In genomic region chr7:114818501-114818900, GRCh38 we compare ENCODE assay signal across 13 cellular contexts.
A peak's percentile ranks its signal among the peaks of the same experiment; 100 is the strongest.
DNase-seq lines count a peak whose midpoint lies in the region; ATAC-seq, FAIRE-seq and TF ChIP-seq lines count a peak whose summit lies in the region.
"Had no signal": no experiment of that assay in that cellular context is flagged by ENCODE, and none has a peak within 500 bp of the region (broad histone marks: within the 10 kb centered on the region; RNA-seq: fewer than 3 reads in every experiment).

No MANE protein-coding gene starts in this region.

- H3K4me3 ChIP-seq in fibroblast of pulmonary artery (replicated peaks; ENCODE audit: low read depth, low read length): no peak overlapping the region
- H3K4me3 ChIP-seq in lower lobe of right lung: no peak overlapping the region
- H3K4me3 ChIP-seq in thyroid gland (replicated peaks in 1 of 3): no peak overlapping the region
- H3K4me3 ChIP-seq: ascending aorta, vagina had no signal

- no peaks in the 10 kb centered on the region for H3K36me3 ChIP-seq in lower lobe of right lung
- H3K36me3 ChIP-seq in thyroid gland: no peaks in the 10 kb centered on the region
- H3K36me3 ChIP-seq: ascending aorta, vagina had no signal

- H3K4me1 ChIP-seq in lower lobe of right lung (no peaks in the 10 kb centered on the region), thyroid gland (peaks cover 4% of the 10 kb centered on the region in 2 donors)

- DNase-seq in stimulated activated CD4-positive, alpha-beta T cell treated with anti-CD3 and anti-CD28 coated beads, Interleukin-15, amount 100 ng/mL, for 24 hours: peak; percentile 27
- DNase-seq in stimulated activated CD4-positive, alpha-beta T cell treated with anti-CD3 and anti-CD28 coated beads, Interleukin-4, amount 100 ng/mL, for 1 hour: no peak
- DNase-seq in RCC 7860 (ENCODE audit: low spot score): peak; percentile 83
- DNase-seq in fibroblast of pulmonary artery (ENCODE audit: low read depth): peak; percentile 52
- DNase-seq in urothelium cell line (ENCODE audit: low spot score): peak; percentile 14
- no peak for DNase-seq in lower lobe of right lung
- no peak for DNase-seq in thyroid gland
- DNase-seq: foreskin melanocyte, NCI-H2171 had no signal

- H3K27me3 ChIP-seq in lower lobe of right lung (ENCODE audit: low read depth) (no peaks in the 10 kb centered on the region), thyroid gland (no peaks in the 10 kb centered on the region)
- H3K27me3 ChIP-seq: ascending aorta, vagina had no signal

- 92 to 93% methylated on average over 3 of the region's 3 CpGs for WGBS in thyroid gland, 2 donors

- TF ChIP-seq POLR2A in thyroid gland (IDR thresholded peaks at IDR 0.05): no peak

- ATAC-seq in lower lobe of right lung: no peak
- ATAC-seq in HG03439 (IDR thresholded peaks at IDR 0.05; ENCODE audit: unreplicated experiment): no peak

- intact Hi-C loops in lower lobe of right lung (cut with DNase I): no loop called here
- intact Hi-C loops in thyroid gland (cut with DNase I): no loop called here

- FAIRE-seq in RCC 7860 (lab: Jason Lieb, UNC): peak; percentile 94
- no peak for FAIRE-seq in urothelium cell line (lab: Jason Lieb, UNC)

- H3K27ac ChIP-seq in lower lobe of right lung (no peak overlapping the region), thyroid gland (no peak overlapping the region)
- H3K27ac ChIP-seq: ascending aorta, KMS-11, vagina had no signal

- TF ChIP-seq CTCF in fibroblast of pulmonary artery (IDR thresholded peaks at IDR 0.05; ENCODE audit: low read length, missing control alignments) (no peak), lower lobe of right lung (IDR thresholded peaks at IDR 0.05) (no peak), thyroid gland (IDR thresholded peaks at IDR 0.05) (no peak)

- H3K9me3 ChIP-seq in lower lobe of right lung (no peaks in the 10 kb centered on the region), thyroid gland (no peaks in the 10 kb centered on the region)
- H3K9me3 ChIP-seq: ascending aorta, vagina had no signal

Comparison
In these comparisons a context has a peak if more than half of its experiments do, and no peak if none do; other contexts are left out.
1. DNase-seq: peak in stimulated activated CD4-positive, alpha-beta T cell treated with anti-CD3 and anti-CD28 coated beads, Interleukin-15, amount 100 ng/mL, for 24 hours (single experiment), RCC 7860 (single experiment), fibroblast of pulmonary artery (single experiment) and urothelium cell line (single experiment); none in stimulated activated CD4-positive, alpha-beta T cell treated with anti-CD3 and anti-CD28 coated beads, Interleukin-4, amount 100 ng/mL, for 1 hour (single experiment), lower lobe of right lung (single experiment) and thyroid gland (0 of 2).